Comparison of ENCODE assay signal across 8 cellular contexts in genomic region chr4:48831532-48832015, GRCh38. TPM values are rescaled to one million over a fixed set of nuclear protein-coding genes. Genes with fewer than 3 reads are reported as not detected.
A peak's percentile ranks its signal among the peaks of the same experiment; 100 is the strongest.
DNase-seq lines count a peak whose midpoint lies in the region; ATAC-seq lines count a peak whose summit lies in the region.

No MANE protein-coding gene starts in this region.

- H3K4me3 ChIP-seq in mesodermal cell (ENCODE audit: extremely low read depth, insufficient read depth, low read length, poor library complexity, severe bottlenecking), result peak overlapping the region; percentile 80

- H3K9me3 Mint-ChIP-seq in central memory CD8-positive, alpha-beta T cell, result no peaks in the 10 kb centered on the region

- H3K4me3 Mint-ChIP-seq in central memory CD8-positive, alpha-beta T cell, result peak overlapping the region; percentile 98

- DNase-seq in NCI-H2081 (lab: John Stamatoyannopoulos, UW), result peak; percentile 11 to 68
- no peak for DNase-seq in NCI-H2081 treated with DMSO at 0.1 percent for 48 hours (lab: John Stamatoyannopoulos, UW)
- DNase-seq in NCI-H146 treated with DMSO at 0.1 percent for 48 hours (lab: John Stamatoyannopoulos, UW; ENCODE audit: unreplicated experiment), result peak; percentile 45
- no peak for DNase-seq in central memory CD8-positive, alpha-beta T cell (ENCODE audit: low spot score in 2 of 2)
- DNase-seq in COLO668 (lab: John Stamatoyannopoulos, UW; ENCODE audit: unreplicated experiment), result no peak
- DNase-seq in DMS153 treated with DMSO at 0.1 percent for 48 hours (lab: John Stamatoyannopoulos, UW; ENCODE audit: unreplicated experiment), result no peak

- H3K9me3 ChIP-seq in mesodermal cell (ENCODE audit: control insufficient read depth, low read length), result no peaks in the 10 kb centered on the region

- peaks cover 35% of the 10 kb centered on the region for H3K36me3 ChIP-seq in mesodermal cell (ENCODE audit: control insufficient read depth, insufficient read depth, low read length)

- H3K4me1 ChIP-seq in mesodermal cell (ENCODE audit: control insufficient read depth, insufficient read depth, low read length, poor library complexity, severe bottlenecking), result no peaks in the 10 kb centered on the region

- peak overlapping the region; percentile 97 for H3K27ac ChIP-seq in mesodermal cell (ENCODE audit: low read depth, low read length, severe bottlenecking)

- peak; percentile 1 for ATAC-seq in central memory CD8-positive, alpha-beta T cell (replicated peaks; ENCODE audit: extremely low read depth, poor library complexity, severe bottlenecking)
- ATAC-seq in GM18858 (IDR thresholded peaks at IDR 0.05; ENCODE audit: unreplicated experiment), result no peak

- H3K4me1 Mint-ChIP-seq in central memory CD8-positive, alpha-beta T cell, result peaks cover 27% of the 10 kb centered on the region

- peaks cover 34% of the 10 kb centered on the region for H3K36me3 Mint-ChIP-seq in central memory CD8-positive, alpha-beta T cell (ENCODE audit: insufficient read depth)

- peak overlapping the region; percentile 100 for H3K27ac Mint-ChIP-seq in central memory CD8-positive, alpha-beta T cell (ENCODE audit: low read depth)

- H3K27me3 Mint-ChIP-seq in central memory CD8-positive, alpha-beta T cell, result no peaks in the 10 kb centered on the region

- 0% methylated on average over 5 to 6 of the region's 10 CpGs for WGBS in mesodermal cell (ENCODE audit: insufficient coverage in 2 of 2), 2 experiments

RNA-seq across cellular contexts. Expression of gene OCIAD1, which starts 0.7 kb away (rescaled TPM):
- 117 TPM for polyA plus RNA-seq in mesodermal cell (2013, experiment 1 of 2)
- 135 TPM for polyA plus RNA-seq in mesodermal cell (2013, experiment 2 of 2)

RNA-seq across cellular contexts. Expression of gene FRYL, which starts 51.5 kb away (rescaled TPM):
- 28.7 TPM for polyA plus RNA-seq in mesodermal cell (2013, experiment 1 of 2)
- polyA plus RNA-seq in mesodermal cell (2013, experiment 2 of 2), result 30.0 TPM

Comparison
In these comparisons a context has a peak if more than half of its experiments do, and no peak if none do; other contexts are left out.
1. DNase-seq: peak in NCI-H2081 (2 of 2) and NCI-H146 treated with DMSO at 0.1 percent for 48 hours (single experiment); none in NCI-H2081 treated with DMSO at 0.1 percent for 48 hours (single experiment), central memory CD8-positive, alpha-beta T cell (0 of 2), COLO668 (single experiment) and DMS153 treated with DMSO at 0.1 percent for 48 hours (single experiment).